1 cellular context compared by ENCODE assay signal in the genomic region with DNA sequence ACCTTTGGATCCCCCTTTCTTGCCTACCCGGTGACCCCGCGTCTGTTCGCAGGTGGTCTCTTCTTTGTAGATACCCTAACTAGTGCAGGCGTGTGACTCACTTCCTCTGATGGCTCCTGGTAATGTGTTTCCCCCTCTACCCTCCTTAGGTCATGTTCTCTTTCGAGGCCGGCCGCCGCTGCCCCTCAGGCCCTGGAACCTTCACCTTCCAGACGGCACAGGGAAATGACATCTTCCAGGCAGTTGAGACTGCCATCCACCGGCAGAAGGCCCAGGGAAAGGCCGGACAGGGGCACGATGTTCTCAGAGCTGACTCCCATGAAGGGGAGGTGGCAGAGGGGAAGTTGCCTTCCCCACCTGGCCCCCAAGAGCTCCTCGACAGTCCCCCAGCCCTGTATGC.
TF ChIP-seq lines count a peak whose summit lies in the region.

No MANE protein-coding gene starts in this region.

TF ChIP-seq in HepG2, 621 proteins besides CTCF, POLR2A, EP300 and RAD21:
- no peak for TF ChIP-seq POLR2G (IDR thresholded peaks at IDR 0.05; ENCODE audit: low read depth, low read length)
- no peak for TF ChIP-seq POLR2AphosphoS2 (IDR thresholded peaks at IDR 0.05; ENCODE audit: low read depth, low read length)
- TF ChIP-seq NKX3-1 (CRISPR knock-in tag; IDR thresholded peaks at IDR 0.05): no peak
- no peak for TF ChIP-seq FIP1L1 (IDR thresholded peaks at IDR 0.05; ENCODE audit: borderline replicate concordance, insufficient read depth, low read depth, low read length)
- TF ChIP-seq MTA1 (CRISPR knock-in tag; IDR thresholded peaks at IDR 0.05; ENCODE audit: borderline replicate concordance): 0 out of 2 replicates have a peak, but pooled peaks have one; percentile 41
- TF ChIP-seq KLF6 (CRISPR knock-in tag; IDR thresholded peaks at IDR 0.05): no peak
- TF ChIP-seq, protein P1, sequence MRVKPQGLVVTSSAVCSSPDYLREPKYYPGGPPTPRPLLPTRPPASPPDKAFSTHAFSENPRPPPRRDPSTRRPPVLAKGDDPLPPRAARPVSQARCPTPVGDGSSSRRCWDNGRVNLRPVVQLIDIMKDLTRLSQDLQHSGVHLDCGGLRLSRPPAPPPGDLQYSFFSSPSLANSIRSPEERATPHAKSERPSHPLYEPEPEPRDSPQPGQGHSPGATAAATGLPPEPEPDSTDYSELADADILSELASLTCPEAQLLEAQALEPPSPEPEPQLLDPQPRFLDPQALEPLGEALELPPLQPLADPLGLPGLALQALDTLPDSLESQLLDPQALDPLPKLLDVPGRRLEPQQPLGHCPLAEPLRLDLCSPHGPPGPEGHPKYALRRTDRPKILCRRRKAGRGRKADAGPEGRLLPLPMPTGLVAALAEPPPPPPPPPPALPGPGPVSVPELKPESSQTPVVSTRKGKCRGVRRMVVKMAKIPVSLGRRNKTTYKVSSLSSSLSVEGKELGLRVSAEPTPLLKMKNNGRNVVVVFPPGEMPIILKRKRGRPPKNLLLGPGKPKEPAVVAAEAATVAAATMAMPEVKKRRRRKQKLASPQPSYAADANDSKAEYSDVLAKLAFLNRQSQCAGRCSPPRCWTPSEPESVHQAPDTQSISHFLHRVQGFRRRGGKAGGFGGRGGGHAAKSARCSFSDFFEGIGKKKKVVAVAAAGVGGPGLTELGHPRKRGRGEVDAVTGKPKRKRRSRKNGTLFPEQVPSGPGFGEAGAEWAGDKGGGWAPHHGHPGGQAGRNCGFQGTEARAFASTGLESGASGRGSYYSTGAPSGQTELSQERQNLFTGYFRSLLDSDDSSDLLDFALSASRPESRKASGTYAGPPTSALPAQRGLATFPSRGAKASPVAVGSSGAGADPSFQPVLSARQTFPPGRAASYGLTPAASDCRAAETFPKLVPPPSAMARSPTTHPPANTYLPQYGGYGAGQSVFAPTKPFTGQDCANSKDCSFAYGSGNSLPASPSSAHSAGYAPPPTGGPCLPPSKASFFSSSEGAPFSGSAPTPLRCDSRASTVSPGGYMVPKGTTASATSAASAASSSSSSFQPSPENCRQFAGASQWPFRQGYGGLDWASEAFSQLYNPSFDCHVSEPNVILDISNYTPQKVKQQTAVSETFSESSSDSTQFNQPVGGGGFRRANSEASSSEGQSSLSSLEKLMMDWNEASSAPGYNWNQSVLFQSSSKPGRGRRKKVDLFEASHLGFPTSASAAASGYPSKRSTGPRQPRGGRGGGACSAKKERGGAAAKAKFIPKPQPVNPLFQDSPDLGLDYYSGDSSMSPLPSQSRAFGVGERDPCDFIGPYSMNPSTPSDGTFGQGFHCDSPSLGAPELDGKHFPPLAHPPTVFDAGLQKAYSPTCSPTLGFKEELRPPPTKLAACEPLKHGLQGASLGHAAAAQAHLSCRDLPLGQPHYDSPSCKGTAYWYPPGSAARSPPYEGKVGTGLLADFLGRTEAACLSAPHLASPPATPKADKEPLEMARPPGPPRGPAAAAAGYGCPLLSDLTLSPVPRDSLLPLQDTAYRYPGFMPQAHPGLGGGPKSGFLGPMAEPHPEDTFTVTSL (CRISPR knock-in tag; IDR thresholded peaks at IDR 0.05; ENCODE audit: borderline replicate concordance): no peak
- no peak for TF ChIP-seq SCMH1 (CRISPR knock-in tag; IDR thresholded peaks at IDR 0.05; ENCODE audit: borderline replicate concordance)
